8 cellular contexts compared by ENCODE assay signal in genomic region chr7:6482743-6483119, GRCh38. TPM values are rescaled to one million over a fixed set of nuclear protein-coding genes. Genes with fewer than 3 reads are reported as not detected.
A peak's percentile ranks its signal among the peaks of the same experiment; 100 is the strongest.
DNase-seq lines count a peak whose midpoint lies in the region; ATAC-seq, FAIRE-seq and TF ChIP-seq lines count a peak whose summit lies in the region.

No MANE protein-coding gene starts in this region.

- intact Hi-C loops in dendritic cell treated with granulocyte-macrophage colony-stimulating factor and Interleukin-4, amounts not matched to agents 40 ng/mL and 50 ng/mL, for 4 days (cut with micrococcal nuclease): no loop called here

- H3K4me3 ChIP-seq in BJ (ENCODE audit: low read depth, low read length) (peak overlapping the region; percentile 97), KMS-11 (IDR thresholded peaks at IDR 0.05; ENCODE audit: insufficient read depth, low read depth, low read length) (no peak overlapping the region)

- H2AFZ ChIP-seq in KMS-11 (ENCODE audit: low read depth): peak overlapping the region; percentile 77; the same call in 1 of the 2 replicates

- POLR2A ChIA-PET in BJ (lab: Charles Lee): interaction anchor here (0.6 kb wide), 1 partner anchor 26 kb away, joined by 5 read pairs; no protein-coding TSS in a partner anchor
- POLR2A ChIA-PET in naive thymus-derived CD8-positive, alpha-beta T cell (lab: Charles Lee): interaction anchor here (0.7 kb wide), 1 partner anchor 79 kb away, joined by 3 read pairs; no protein-coding TSS in a partner anchor

- TF ChIP-seq CTCF in BJ (IDR thresholded peaks at IDR 0.05; ENCODE audit: insufficient read depth, low read depth, low read length) (no peak), KMS-11 (conservative IDR thresholded peaks at IDR 0.05; ENCODE audit: low read depth, low read length) (no peak), D721Med (IDR thresholded peaks at IDR 0.05; ENCODE audit: insufficient read depth, missing control alignments) (no peak)

- H3K27me3 Mint-ChIP-seq in dendritic cell treated with granulocyte-macrophage colony-stimulating factor and Interleukin-4, amounts not matched to agents 40 ng/mL and 50 ng/mL, for 4 days: no peaks in the 10 kb centered on the region
- H3K27me3 Mint-ChIP-seq in naive thymus-derived CD8-positive, alpha-beta T cell: no peaks in the 10 kb centered on the region

- CTCF ChIA-PET in BJ (lab: Yijun Ruan, JAX): interaction anchor here (0.6 kb wide), 1 partner anchor 19 kb away, joined by 3 read pairs; no protein-coding TSS in a partner anchor

- peaks cover 23% of the 10 kb centered on the region for H3K4me1 ChIP-seq in KMS-11 (ENCODE audit: low read depth, poor library complexity, severe bottlenecking)

- peak overlapping the region; percentile 32; the same call in 1 of the 2 replicates for H3K27ac ChIP-seq in KMS-11

- no peaks in the 10 kb centered on the region for H3K9me3 Mint-ChIP-seq in dendritic cell treated with granulocyte-macrophage colony-stimulating factor and Interleukin-4, amounts not matched to agents 40 ng/mL and 50 ng/mL, for 4 days
- no peaks in the 10 kb centered on the region for H3K9me3 Mint-ChIP-seq in naive thymus-derived CD8-positive, alpha-beta T cell

- H3K4me1 Mint-ChIP-seq in dendritic cell treated with granulocyte-macrophage colony-stimulating factor and Interleukin-4, amounts not matched to agents 40 ng/mL and 50 ng/mL, for 4 days (ENCODE audit: low read depth): peaks cover 25% of the 10 kb centered on the region
- H3K4me1 Mint-ChIP-seq in naive thymus-derived CD8-positive, alpha-beta T cell: peaks cover 16 to 62% (median 59%) of the 10 kb centered on the region in 4 donors

- H3K9ac ChIP-seq in KMS-11: peak overlapping the region; percentile 68

- H3K27ac Mint-ChIP-seq in dendritic cell treated with granulocyte-macrophage colony-stimulating factor and Interleukin-4, amounts not matched to agents 40 ng/mL and 50 ng/mL, for 4 days: peak overlapping the region; percentile 93
- H3K27ac Mint-ChIP-seq in naive thymus-derived CD8-positive, alpha-beta T cell: peak overlapping the region; percentile 87 to 96 (median 92)

- peaks cover 17% of the 10 kb centered on the region; the same call in 1 of the 2 replicates for H4K20me1 ChIP-seq in KMS-11 (ENCODE audit: insufficient read depth)

- no peak for FAIRE-seq in D721Med (lab: Jason Lieb, UNC)

- H3K4me2 ChIP-seq in KMS-11: peak overlapping the region; percentile 53

- DNase-seq in BJ (ENCODE audit: low read depth) (no peak), HK-2 (ENCODE audit: unreplicated experiment) (no peak), glomerular visceral epithelial cell (ENCODE audit: extremely low spot score) (no peak), D721Med (ENCODE audit: insufficient read length, low spot score) (no peak)
- DNase-seq in naive thymus-derived CD8-positive, alpha-beta T cell: no peak

- peaks cover 3% of the 10 kb centered on the region; the same call in 1 of the 2 replicates for H3K36me3 ChIP-seq in BJ (ENCODE audit: control insufficient read depth, insufficient read depth, low read length)
- no peaks in the 10 kb centered on the region for H3K36me3 ChIP-seq in KMS-11 (ENCODE audit: insufficient read depth)

- peaks cover 48% of the 10 kb centered on the region for H3K36me3 Mint-ChIP-seq in dendritic cell treated with granulocyte-macrophage colony-stimulating factor and Interleukin-4, amounts not matched to agents 40 ng/mL and 50 ng/mL, for 4 days (ENCODE audit: low read depth)
- H3K36me3 Mint-ChIP-seq in naive thymus-derived CD8-positive, alpha-beta T cell: peaks cover 0 to 24% (median 0%) of the 10 kb centered on the region in 3 donors

- H3K79me2 ChIP-seq in KMS-11 (ENCODE audit: insufficient read depth, low read depth): peaks cover 62% of the 10 kb centered on the region

- H3K27me3 ChIP-seq in BJ (ENCODE audit: control insufficient read depth, insufficient read depth, low read length): no peaks in the 10 kb centered on the region
- H3K27me3 ChIP-seq in KMS-11 (ENCODE audit: insufficient read depth, low read depth): no peaks in the 10 kb centered on the region

- ATAC-seq in naive thymus-derived CD8-positive, alpha-beta T cell: no peak
- no peak for ATAC-seq in GM18861 (IDR thresholded peaks at IDR 0.05; ENCODE audit: unreplicated experiment)

- H3K4me3 Mint-ChIP-seq in dendritic cell treated with granulocyte-macrophage colony-stimulating factor and Interleukin-4, amounts not matched to agents 40 ng/mL and 50 ng/mL, for 4 days: peak overlapping the region; percentile 95
- H3K4me3 Mint-ChIP-seq in naive thymus-derived CD8-positive, alpha-beta T cell: peak overlapping the region; percentile 88 to 97 (median 94)

RNA-seq across cellular contexts. Expression of gene KDELR2, which starts 1.2 kb away (rescaled TPM):
- 237 and 301 TPM in 2 replicates for polyA plus RNA-seq in BJ (2011; rRNA removed)
- 165 and 181 TPM in 2 replicates for polyA minus RNA-seq in BJ (2011; rRNA and poly(A)+ RNA removed)
- 10 to 100 TPM; 33.1 to 35.3 TPM for total RNA-seq in naive thymus-derived CD8-positive, alpha-beta T cell
- 10 to 100 TPM; 39.2 to 51.1 (median 42.0) TPM for polyA plus RNA-seq in naive thymus-derived CD8-positive, alpha-beta T cell

RNA-seq across cellular contexts. Expression of gene DAGLB, which starts 35.0 kb away (rescaled TPM):
- 32.7 and 40.5 TPM in 2 replicates for polyA plus RNA-seq in BJ (2011; rRNA removed)
- 25.4 and 40.3 TPM in 2 replicates for polyA minus RNA-seq in BJ (2011; rRNA and poly(A)+ RNA removed)
- total RNA-seq in naive thymus-derived CD8-positive, alpha-beta T cell: 10 to 100 TPM; 75.4 to 78.1 TPM
- polyA plus RNA-seq in naive thymus-derived CD8-positive, alpha-beta T cell: 10 to 100 TPM in 1 of 3 donors, 1 to 10 TPM in 2; 7.2 to 11.9 (median 7.6) TPM
